ENCODE assay signal across 1 cellular context in genomic region chr2:171244970-171245782, GRCh38.
A peak's percentile ranks its signal among the peaks of the same experiment; 100 is the strongest.
TF ChIP-seq lines count a peak whose summit lies in the region.

No MANE protein-coding gene starts in this region.

TF ChIP-seq in K562, 482 proteins besides CTCF, POLR2A, EP300 and RAD21 (continued from another document and continues in another):
- TF ChIP-seq FOXM1 (IDR thresholded peaks at IDR 0.05; ENCODE audit: low read depth) (peak; percentile 34; the same call in 1 of the 2 replicates), FOXM1 (CRISPR knock-in tag; IDR thresholded peaks at IDR 0.05; ENCODE audit: low read depth) (no peak), HINFP (tag; conservative IDR thresholded peaks at IDR 0.05; ENCODE audit: low read depth) (peak; percentile 88), TRIM24 (IDR thresholded peaks at IDR 0.05) (peak; percentile 80 to 87), NCOR1 (IDR thresholded peaks at IDR 0.05) (peak; percentile 25; the same call in 1 of the 2 replicates), ARID2 (IDR thresholded peaks at IDR 0.05) (0 out of 2 replicates have a peak, but pooled peaks have one; percentile 29), E2F4 (CRISPR knock-in tag; IDR thresholded peaks at IDR 0.05; ENCODE audit: low read depth) (no peak), MTA3 (IDR thresholded peaks at IDR 0.05; ENCODE audit: borderline replicate concordance) (peak; percentile 59; the same call in 1 of the 2 replicates), USF1 (CRISPR knock-in tag; IDR thresholded peaks at IDR 0.05) (peak; percentile 67), XRCC3 (IDR thresholded peaks at IDR 0.05) (no peak), L3MBTL2 (IDR thresholded peaks at IDR 0.05) (peak; percentile 21; the same call in 1 of the 2 replicates), PATZ1 (CRISPR knock-in tag; IDR thresholded peaks at IDR 0.05; ENCODE audit: borderline replicate concordance) (peak; percentile 42; the same call in 1 of the 2 replicates), PTTG1 (tag; IDR thresholded peaks at IDR 0.05; ENCODE audit: low read depth) (peak; percentile 92), CBX5 (IDR thresholded peaks at IDR 0.05; ENCODE audit: borderline replicate concordance, low read depth) (peak; percentile 86), DEAF1 (CRISPR knock-in tag; IDR thresholded peaks at IDR 0.05) (peak; percentile 23; the same call in 1 of the 2 replicates), ZNF668 (CRISPR knock-in tag; IDR thresholded peaks at IDR 0.05) (no peak; the same call in 1 of the 2 replicates), KDM1A (IDR thresholded peaks at IDR 0.05) (peak in 1 of 2 experiments; percentile 34; a peak in 1 of 4 replicates), STAT5B (CRISPR knock-in tag; IDR thresholded peaks at IDR 0.05) (peak; percentile 64; the same call in 1 of the 2 replicates), DMBX1 (CRISPR knock-in tag; IDR thresholded peaks at IDR 0.05; ENCODE audit: borderline replicate concordance) (peak; percentile 64; the same call in 1 of the 2 replicates), SOX6 (IDR thresholded peaks at IDR 0.05) (0 out of 2 replicates have a peak, but pooled peaks have one; percentile 40), FOXA3 (CRISPR knock-in tag; conservative IDR thresholded peaks at IDR 0.05 in 1 of 2, IDR thresholded peaks at IDR 0.05 in 1 of 2) (peak; percentile 48 to 76; a peak in 2 of 4 replicates), PYGO2 (tag; IDR thresholded peaks at IDR 0.05) (peak; percentile 80; the same call in 1 of the 2 replicates), ILK (tag; IDR thresholded peaks at IDR 0.05; ENCODE audit: borderline replicate concordance, low read depth) (peak; percentile 72; the same call in 1 of the 2 replicates), RB1 (IDR thresholded peaks at IDR 0.05; ENCODE audit: low read depth) (peak; percentile 55; the same call in 1 of the 2 replicates), SNAPC5 (CRISPR knock-in tag; IDR thresholded peaks at IDR 0.05) (0 out of 2 replicates have a peak, but pooled peaks have one; percentile 2), ZNF280A (IDR thresholded peaks at IDR 0.05; ENCODE audit: low read depth, partially characterized antibody) (peak; percentile 94), CBX1 (IDR thresholded peaks at IDR 0.05; ENCODE audit: low read depth) (peak; percentile 93), GABPB1 (CRISPR knock-in tag; IDR thresholded peaks at IDR 0.05) (peak; percentile 25; the same call in 1 of the 2 replicates), ZNF354B (CRISPR knock-in tag; IDR thresholded peaks at IDR 0.05) (peak; percentile 52; the same call in 1 of the 2 replicates), MEF2D (tag; conservative IDR thresholded peaks at IDR 0.05; ENCODE audit: low read depth) (peak; percentile 92), SRSF7 (optimal IDR thresholded peaks at IDR 0.05; ENCODE audit: low read depth, low read length) (no peak), ZNF449 (CRISPR knock-in tag; IDR thresholded peaks at IDR 0.05) (no peak), ZBTB40 (IDR thresholded peaks at IDR 0.05) (no peak), ZBTB40 (CRISPR knock-in tag; IDR thresholded peaks at IDR 0.05) (no peak), NFIC (IDR thresholded peaks at IDR 0.05) (no peak), NR2C1 (IDR thresholded peaks at IDR 0.05) (peak; percentile 34; the same call in 1 of the 2 replicates), NR2C1 (tag; IDR thresholded peaks at IDR 0.05) (peak; percentile 78), ZBTB12 (CRISPR knock-in tag; IDR thresholded peaks at IDR 0.05) (peak; percentile 47; the same call in 1 of the 2 replicates), SMARCA4 (IDR thresholded peaks at IDR 0.05) (peak; percentile 33; the same call in 1 of the 2 replicates)
